Comparison of ENCODE assay signal across 8 cellular contexts in the genomic region with DNA sequence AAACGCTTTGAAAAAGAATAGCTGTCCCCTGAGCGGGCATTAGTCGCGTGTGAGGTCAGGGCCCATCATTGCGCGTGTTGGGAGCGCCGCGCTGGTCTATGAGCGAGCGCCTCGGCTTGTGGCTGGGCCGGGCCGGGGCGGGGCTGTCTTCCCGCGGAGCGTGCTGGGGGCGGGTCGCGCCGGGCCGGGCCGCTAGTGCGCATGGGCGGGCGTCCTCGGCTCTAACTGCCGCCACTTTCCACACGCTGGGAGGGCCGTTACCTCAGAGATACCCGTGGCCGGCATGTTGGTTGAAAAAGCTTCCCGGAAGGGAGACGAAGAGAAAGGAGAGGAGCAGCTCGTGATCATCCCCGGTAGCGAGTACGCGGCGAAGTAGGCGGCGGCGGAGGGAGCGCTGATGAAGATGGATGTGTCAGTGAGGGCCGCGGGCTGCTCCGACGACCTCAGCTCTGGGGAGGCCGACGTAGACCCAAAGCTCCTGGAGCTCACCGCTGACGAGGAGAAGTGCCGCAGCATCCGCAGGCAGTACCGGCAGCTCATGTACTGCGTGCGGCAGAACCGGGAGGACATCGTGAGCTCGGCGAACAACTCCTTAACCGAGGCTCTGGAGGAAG. TPM values are rescaled to one million over a fixed set of nuclear protein-coding genes. Genes with fewer than 3 reads are reported as not detected.
A peak's percentile ranks its signal among the peaks of the same experiment; 100 is the strongest.
DNase-seq lines count a peak whose midpoint lies in the region; ATAC-seq and TF ChIP-seq lines count a peak whose summit lies in the region.

A gene (plus strand): TSS at position 202 of the 614 bp plus-strand sequence. CDS start 196 bp downstream, at position 398.

- in situ Hi-C loops in astrocyte of the spinal cord (cut with HindIII; ENCODE audit: low sequenced_read_pairs): no loop called here

- H3K4me1 ChIP-seq in vagina: peaks cover 51% of the 10 kb centered on the region

- H3K27ac ChIP-seq in vagina: peak within 1 kb of the TSS; percentile 66

- no peaks in the 10 kb centered on the region for H3K36me3 ChIP-seq in vagina

- TF ChIP-seq POLR2A in vagina (IDR thresholded peaks at IDR 0.05): no peak

- TF ChIP-seq CTCF in GM12865 (IDR thresholded peaks at IDR 0.05; ENCODE audit: insufficient read depth, low read depth, low read length, missing control alignments): no peak
- no peak for TF ChIP-seq CTCF in astrocyte of the spinal cord (IDR thresholded peaks at IDR 0.05; ENCODE audit: low read depth, low read length)
- TF ChIP-seq CTCF in retinal pigment epithelial cell (conservative IDR thresholded peaks at IDR 0.05; ENCODE audit: low read depth, low read length): no peak
- no peak for TF ChIP-seq CTCF in vagina (IDR thresholded peaks at IDR 0.05)

- peak; percentile 93 for ATAC-seq in HG02798 (IDR thresholded peaks at IDR 0.05; ENCODE audit: poor library complexity, unreplicated experiment)
- ATAC-seq in GM18873 (IDR thresholded peaks at IDR 0.05; ENCODE audit: low FRiP score, unreplicated experiment): no peak

- H3K9me3 ChIP-seq in vagina: no peaks in the 10 kb centered on the region

- peak within 1 kb of the TSS; percentile 52 for H3K4me3 ChIP-seq in GM12865 (ENCODE audit: low read depth, low read length)
- peak within 1 kb of the TSS; percentile 46 for H3K4me3 ChIP-seq in astrocyte of the spinal cord (ENCODE audit: low read depth, low read length)
- H3K4me3 ChIP-seq in retinal pigment epithelial cell (ENCODE audit: low read length): peak within 1 kb of the TSS; percentile 49
- peak within 1 kb of the TSS; percentile 46 to 57 for H3K4me3 ChIP-seq in vagina

- no peaks in the 10 kb centered on the region for H3K27me3 ChIP-seq in vagina

- intact Hi-C loops in vagina (cut with DNase I): no loop called here

- DNase-seq in GM12865 (ENCODE audit: low read depth) (peak; percentile 86), T-helper 22 cell (ENCODE audit: low read depth) (peak; percentile 85), astrocyte of the spinal cord (ENCODE audit: low read depth, low spot score) (peak; percentile 86), hippocampal formation (lab: John Stamatoyannopoulos, UW) (peak; percentile 74 to 84), retinal pigment epithelial cell (ENCODE audit: low read depth) (no peak), vagina (ENCODE audit: extremely low spot score in 2 of 2) (no peak)

RNA-seq across cellular contexts. Expression of the gene that starts here (rescaled TPM):
- 9.1 TPM for total RNA-seq in vagina

Comparison
In these comparisons a context has a peak if more than half of its experiments do, and no peak if none do; other contexts are left out.
1. DNase-seq: peak in GM12865 (single experiment), T-helper 22 cell (single experiment), astrocyte of the spinal cord (single experiment) and hippocampal formation (2 of 2); none in retinal pigment epithelial cell (single experiment) and vagina (0 of 2).
2. Peak in every context shown above with its lines, with median percentiles within 50 percentile points of each other: H3K4me3 ChIP-seq.